1 cellular context compared by ENCODE assay signal in genomic region chr10:73965267-73965889, GRCh38.
TF ChIP-seq lines count a peak whose summit lies in the region.

No MANE protein-coding gene starts in this region.

TF ChIP-seq in WTC11, 78 proteins besides CTCF, POLR2A, EP300 and RAD21 (continued from another document):
- TF ChIP-seq ZNF425 (CRISPR knock-in tag; conservative IDR thresholded peaks at IDR 0.05), result 0 out of 2 replicates have a peak, but pooled peaks have one; percentile 2
